ENCODE assay signal across 12 cellular contexts in the genomic region with DNA sequence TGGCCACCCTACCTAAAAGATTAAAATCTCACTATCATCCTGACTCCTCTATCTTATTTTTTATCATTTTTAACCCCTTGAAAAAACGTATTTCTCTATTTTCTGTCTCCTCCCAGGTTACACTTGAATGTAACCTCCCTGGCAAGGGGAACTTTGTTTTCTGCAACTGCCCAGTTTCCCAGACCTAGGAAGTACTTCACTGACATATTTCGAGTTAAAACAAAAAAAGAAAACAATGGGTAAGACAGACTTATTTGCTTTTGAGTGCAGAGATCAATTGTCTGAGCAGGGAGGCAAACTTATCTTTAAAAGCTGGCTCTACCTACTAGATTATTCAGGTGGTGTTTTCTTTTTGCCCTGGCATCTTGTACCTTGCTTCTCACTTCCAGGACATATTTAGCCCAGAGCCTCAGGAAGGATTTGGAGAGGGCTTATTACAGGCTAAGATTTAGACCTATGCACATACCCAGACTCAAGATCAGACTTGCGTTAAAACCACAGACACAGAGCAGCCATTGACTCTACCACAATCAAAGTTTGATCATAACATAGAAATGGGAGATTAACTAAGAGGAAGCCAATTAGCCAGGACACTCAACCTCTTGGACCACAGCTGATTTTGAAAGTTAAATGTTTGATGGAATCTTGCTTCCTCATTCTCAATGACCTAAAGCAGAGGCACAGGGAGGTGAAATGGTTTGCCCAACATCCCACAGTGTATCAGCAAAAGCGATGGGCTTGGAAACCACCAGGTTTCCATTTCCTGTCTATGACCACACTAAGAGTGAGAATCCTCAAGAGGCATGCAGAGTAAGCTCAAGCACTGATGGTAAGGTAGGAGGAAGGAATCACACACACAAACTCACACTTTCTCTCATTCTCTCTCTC.
DNase-seq lines count a peak whose midpoint lies in the region; ATAC-seq, FAIRE-seq and TF ChIP-seq lines count a peak whose summit lies in the region.
"Had no signal": no experiment of that assay in that cellular context is flagged by ENCODE, and none has a peak within 500 bp of the region (broad histone marks: within the 10 kb centered on the region; RNA-seq: fewer than 3 reads in every experiment).

No MANE protein-coding gene starts in this region.

- no peak for TF ChIP-seq CTCF in GM10248 (IDR thresholded peaks at IDR 0.05; ENCODE audit: control extremely low read depth, extremely low read depth, low read depth, missing control alignments)
- TF ChIP-seq CTCF in coronary artery (IDR thresholded peaks at IDR 0.05), result no peak

- H3K4me3 ChIP-seq in coronary artery, result no peak overlapping the region

- CTCF ChIA-PET in GM10248 (lab: Yijun Ruan, JAX), result interaction anchor here (1.5 to 1.6 kb wide), 2 partner anchors 13 to 15 kb away, joined by 3 read pairs; no protein-coding TSS in a partner anchor

- H3K36me3 Mint-ChIP-seq in activated naive CD8-positive, alpha-beta T cell treated with anti-CD3 and anti-CD28 coated beads for 36 hours, result peaks cover 3% of the 10 kb centered on the region

- H3K27ac ChIP-seq in coronary artery, result no peak overlapping the region
- no peak overlapping the region for H3K27ac ChIP-seq in substantia nigra (ENCODE audit: low read depth, low read length, poor library complexity, severe bottlenecking)

- TF ChIP-seq POLR2A in H54 (IDR thresholded peaks at IDR 0.05; ENCODE audit: low read depth, low read length), result no peak

- H3K27me3 Mint-ChIP-seq in activated naive CD8-positive, alpha-beta T cell treated with anti-CD3 and anti-CD28 coated beads for 36 hours, result peaks cover 29% of the 10 kb centered on the region

- no peak overlapping the region for H3K4me3 Mint-ChIP-seq in activated naive CD8-positive, alpha-beta T cell treated with anti-CD3 and anti-CD28 coated beads for 36 hours

- peaks cover 20% of the 10 kb centered on the region for H3K4me1 Mint-ChIP-seq in activated naive CD8-positive, alpha-beta T cell treated with anti-CD3 and anti-CD28 coated beads for 36 hours

- ATAC-seq in GM19463 (IDR thresholded peaks at IDR 0.05; ENCODE audit: unreplicated experiment) (peak; percentile 99), HG03159 (IDR thresholded peaks at IDR 0.05; ENCODE audit: unreplicated experiment) (peak; percentile 88)

- no peaks in the 10 kb centered on the region for H3K9me3 Mint-ChIP-seq in activated naive CD8-positive, alpha-beta T cell treated with anti-CD3 and anti-CD28 coated beads for 36 hours

- DNase-seq in GM10248 (ENCODE audit: extremely low spot score) (peak; percentile 34), LoVo (ENCODE audit: low spot score) (no peak), H54 (ENCODE audit: insufficient read length, low spot score) (no peak), coronary artery (ENCODE audit: low spot score) (no peak), substantia nigra (lab: John Stamatoyannopoulos, UW) (no peak)
- peak; percentile 33 for DNase-seq in activated naive CD8-positive, alpha-beta T cell treated with anti-CD3 and anti-CD28 coated beads for 36 hours
- DNase-seq: activated gamma-delta T cell treated with Interleukin-2 at 50 U/mL for 16 hours; NCI-H510A; stimulated activated CD4-positive, alpha-beta T cell treated with anti-CD3 and anti-CD28 coated beads, Interleukin-2, amount 100 ng/mL, for 24 hours had no signal

- peak overlapping the region; percentile 22 for H3K27ac Mint-ChIP-seq in activated naive CD8-positive, alpha-beta T cell treated with anti-CD3 and anti-CD28 coated beads for 36 hours

- no peak for FAIRE-seq in H54 (lab: Jason Lieb, UNC)
- FAIRE-seq: G401.6 had no signal

- POLR2A ChIA-PET in GM10248 (lab: Yijun Ruan, JAX), result no interaction called here

Comparison
In these comparisons a context has a peak if more than half of its experiments do, and no peak if none do; other contexts are left out.
1. DNase-seq: peak in GM10248 (single experiment) and activated naive CD8-positive, alpha-beta T cell treated with anti-CD3 and anti-CD28 coated beads for 36 hours (single experiment); none in LoVo (single experiment), H54 (single experiment), coronary artery (single experiment) and substantia nigra (0 of 49).